In the genomic region with DNA sequence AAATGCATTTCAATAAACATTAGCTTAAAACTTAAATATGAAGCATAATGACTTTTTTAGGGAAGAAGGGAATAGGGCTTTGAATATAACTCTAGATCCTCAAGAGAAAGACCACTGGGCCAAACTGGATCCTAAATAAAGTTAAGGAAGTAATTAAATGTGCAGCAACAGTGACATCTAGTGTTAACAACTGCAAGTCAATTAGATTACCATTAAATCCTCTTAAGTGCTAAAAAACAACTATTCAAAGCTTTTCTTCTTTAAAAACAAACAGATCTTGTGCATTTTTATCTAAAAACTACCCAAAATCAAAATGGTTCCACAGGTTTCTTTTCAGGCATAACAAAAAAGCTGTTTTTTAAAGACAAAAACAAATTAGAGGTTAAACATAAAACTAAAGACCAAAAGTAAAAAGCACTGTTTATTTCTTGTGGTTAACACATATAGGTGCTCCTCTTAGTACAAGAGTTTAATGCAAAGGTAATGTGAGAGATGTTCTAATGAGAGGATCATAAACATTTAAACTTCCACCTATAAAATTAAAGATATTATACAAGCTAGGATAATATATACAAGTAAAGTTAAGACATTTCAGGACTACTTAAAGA, we compare ENCODE assay signal across 8 cellular contexts.
A peak's percentile ranks its signal among the peaks of the same experiment; 100 is the strongest.
DNase-seq lines count a peak whose midpoint lies in the region; ATAC-seq and TF ChIP-seq lines count a peak whose summit lies in the region.

No MANE protein-coding gene starts in this region.

- intact Hi-C loops in upper lobe of right lung (cut with DNase I): loop anchor here (5.0 to 10.0 kb wide), 3 partner anchors 250 to 537 kb away; no protein-coding TSS in a partner anchor

- no peak overlapping the region for H3K27ac ChIP-seq in upper lobe of right lung

- peak; percentile 70 for ATAC-seq in left lobe of liver
- peak; percentile 75 for ATAC-seq in upper lobe of right lung
- ATAC-seq in GM19397 (IDR thresholded peaks at IDR 0.05; ENCODE audit: unreplicated experiment): no peak

- DNase-seq in CMK (ENCODE audit: low read depth): peak; percentile 24
- DNase-seq in KBM-7: peak; percentile 63
- peak; percentile 82 for DNase-seq in NOMO-1 treated with DMSO at 0.1 percent for 48 hours (lab: John Stamatoyannopoulos, UW; ENCODE audit: unreplicated experiment)
- peak; percentile 38 for DNase-seq in central memory CD4-positive, alpha-beta T cell
- DNase-seq in left lobe of liver (ENCODE audit: low spot score): no peak
- DNase-seq in upper lobe of right lung: no peak
- no peak for DNase-seq in effector CD4-positive, alpha-beta T cell

- TF ChIP-seq CTCF in upper lobe of right lung (IDR thresholded peaks at IDR 0.05): peak; percentile 71

- H3K4me3 ChIP-seq in upper lobe of right lung: no peak overlapping the region

- no peaks in the 10 kb centered on the region for H3K27me3 ChIP-seq in upper lobe of right lung

- H3K36me3 ChIP-seq in upper lobe of right lung: no peaks in the 10 kb centered on the region

- in situ Hi-C loops in KBM-7 (cut with MboI; ENCODE audit: low pct_unique_long_range_greater_than_20kb, low sequenced_read_pairs): loop anchor here (25.0 kb wide), 2 partner anchors 372 to 647 kb away; no protein-coding TSS in a partner anchor

- peaks cover 23% of the 10 kb centered on the region for H3K4me1 ChIP-seq in upper lobe of right lung

- no peaks in the 10 kb centered on the region for H3K9me3 ChIP-seq in upper lobe of right lung

Comparison
In these comparisons a context has a peak if more than half of its experiments do, and no peak if none do; other contexts are left out.
1. DNase-seq: peak in CMK (single experiment), KBM-7 (single experiment), NOMO-1 treated with DMSO at 0.1 percent for 48 hours (single experiment) and central memory CD4-positive, alpha-beta T cell (single experiment); none in left lobe of liver (single experiment), upper lobe of right lung (single experiment) and effector CD4-positive, alpha-beta T cell (single experiment).